Comparison of ENCODE assay signal across 15 cellular contexts in the genomic region with DNA sequence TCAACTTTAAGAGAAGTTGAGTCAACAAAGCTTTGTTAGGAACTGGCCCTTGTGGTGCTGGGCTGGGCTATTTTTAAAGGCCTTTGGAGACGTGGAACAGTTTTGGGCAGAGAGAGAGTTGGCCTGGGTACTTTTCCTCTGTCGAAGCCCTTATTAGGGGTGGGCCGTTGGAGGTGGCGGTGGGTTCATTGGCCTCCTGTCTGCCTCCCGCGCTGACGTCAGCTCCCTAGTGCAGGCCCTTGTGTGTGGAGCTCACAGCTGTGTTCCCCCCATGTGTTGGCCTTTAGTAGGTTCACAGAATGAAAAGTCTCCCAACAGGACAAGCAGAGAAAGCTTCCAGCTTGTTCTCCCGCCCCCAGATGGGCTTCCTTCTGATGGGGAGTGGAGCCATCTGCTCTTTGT. TPM values are rescaled to one million over a fixed set of nuclear protein-coding genes. Genes with fewer than 3 reads are reported as not detected.
A peak's percentile ranks its signal among the peaks of the same experiment; 100 is the strongest.
DNase-seq lines count a peak whose midpoint lies in the region; ATAC-seq and TF ChIP-seq lines count a peak whose summit lies in the region.
"Had no signal": no experiment of that assay in that cellular context is flagged by ENCODE, and none has a peak within 500 bp of the region (broad histone marks: within the 10 kb centered on the region; RNA-seq: fewer than 3 reads in every experiment).

No MANE protein-coding gene starts in this region.

- H3K27me3 ChIP-seq in thoracic aorta (replicated peaks; ENCODE audit: insufficient read depth) = no peaks in the 10 kb centered on the region
- H3K27me3 ChIP-seq: foreskin keratinocyte had no signal

- DNase-seq in activated CD4-positive, alpha-beta T cell treated with anti-CD3 and anti-CD28 coated beads, Interleukin-2, amount 10 ng/mL, durations not matched to agents 24 days and 14 days = no peak
- no peak for DNase-seq in activated CD4-positive, alpha-beta T cell treated with anti-CD3 and anti-CD28 coated beads for 4 hours
- DNase-seq in mucosa of gallbladder (ENCODE audit: low spot score) = peak; percentile 39
- peak; percentile 75 for DNase-seq in thoracic aorta (ENCODE audit: low spot score)
- DNase-seq in NCI-H1436 treated with DMSO at 0.1 percent for 48 hours (lab: John Stamatoyannopoulos, UW) = no peak
- DNase-seq: activated T-cell treated with anti-CD3 and anti-CD28 coated beads, Interleukin-2, amount 50 U/mL, for 48 hours; effector CD4-positive, alpha-beta T cell; foreskin keratinocyte; NCI-H1694 treated with DMSO at 0.1 percent for 48 hours; NCI-H526; stimulated activated CD4-positive, alpha-beta T cell treated with anti-CD3 and anti-CD28 coated beads, Interleukin-4, amount 100 ng/mL, for 24 hours; stimulated activated naive B cell treated with anti-CD40 and anti-IgM and Interleukin-4, amounts not matched to agents 10 μg/mL and 1 μg/mL and 100 μg/mL, for 72 hours had no signal

- peak overlapping the region; percentile 90 for H3K4me3 ChIP-seq in thoracic aorta

- no peaks in the 10 kb centered on the region for H3K9me3 ChIP-seq in thoracic aorta

- intact Hi-C loops in activated CD4-positive, alpha-beta T cell treated with anti-CD3 and anti-CD28 coated beads, Interleukin-2, amount 10 ng/mL, durations not matched to agents 24 days and 14 days (cut with micrococcal nuclease) = no loop called here

- H3K4me1 ChIP-seq in thoracic aorta (ENCODE audit: control insufficient read depth in 1 of 2, low read depth in 2 of 2) = peaks cover 21 to 69% of the 10 kb centered on the region in 2 donors
- H3K4me1 ChIP-seq: foreskin keratinocyte had no signal

- no peaks in the 10 kb centered on the region for H3K9me3 Mint-ChIP-seq in activated CD4-positive, alpha-beta T cell treated with anti-CD3 and anti-CD28 coated beads, Interleukin-2, amount 10 ng/mL, durations not matched to agents 24 days and 14 days
- H3K9me3 Mint-ChIP-seq: stimulated activated naive B cell treated with anti-CD40 and anti-IgM and Interleukin-4, amounts not matched to agents 10 μg/mL and 1 μg/mL and 100 μg/mL, for 72 hours had no signal

- H3K4me3 Mint-ChIP-seq in activated CD4-positive, alpha-beta T cell treated with anti-CD3 and anti-CD28 coated beads, Interleukin-2, amount 10 ng/mL, durations not matched to agents 24 days and 14 days = peak overlapping the region; percentile 57

- ATAC-seq in thoracic aorta (ENCODE audit: insufficient number of reproducible peaks, low FRiP score, low read depth) = peak; percentile 76
- no peak for ATAC-seq in HG02610 (IDR thresholded peaks at IDR 0.05; ENCODE audit: unreplicated experiment)
- no peak for ATAC-seq in HG02678 (IDR thresholded peaks at IDR 0.05; ENCODE audit: unreplicated experiment)
- ATAC-seq: foreskin keratinocyte; stimulated activated naive B cell treated with anti-CD40 and anti-IgM and Interleukin-4, amounts not matched to agents 10 μg/mL and 1 μg/mL and 100 μg/mL, for 72 hours had no signal

- H3K27ac ChIP-seq in angular gyrus (ENCODE audit: low read depth, low read length) = peak overlapping the region; percentile 61
- H3K27ac ChIP-seq in thoracic aorta = peak overlapping the region; percentile 95 to 96
- H3K27ac ChIP-seq: foreskin keratinocyte had no signal

- no peak overlapping the region for H3K27ac Mint-ChIP-seq in activated CD4-positive, alpha-beta T cell treated with anti-CD3 and anti-CD28 coated beads, Interleukin-2, amount 10 ng/mL, durations not matched to agents 24 days and 14 days
- H3K27ac Mint-ChIP-seq: stimulated activated naive B cell treated with anti-CD40 and anti-IgM and Interleukin-4, amounts not matched to agents 10 μg/mL and 1 μg/mL and 100 μg/mL, for 72 hours had no signal

- peaks cover 34% of the 10 kb centered on the region for H3K27me3 Mint-ChIP-seq in activated CD4-positive, alpha-beta T cell treated with anti-CD3 and anti-CD28 coated beads, Interleukin-2, amount 10 ng/mL, durations not matched to agents 24 days and 14 days

- no peak for TF ChIP-seq CTCF in thoracic aorta (IDR thresholded peaks at IDR 0.05)

- no peaks in the 10 kb centered on the region for H3K36me3 ChIP-seq in thoracic aorta

- no peaks in the 10 kb centered on the region for H3K36me3 Mint-ChIP-seq in activated CD4-positive, alpha-beta T cell treated with anti-CD3 and anti-CD28 coated beads, Interleukin-2, amount 10 ng/mL, durations not matched to agents 24 days and 14 days (ENCODE audit: low read depth)

- no peaks in the 10 kb centered on the region for H3K4me1 Mint-ChIP-seq in activated CD4-positive, alpha-beta T cell treated with anti-CD3 and anti-CD28 coated beads, Interleukin-2, amount 10 ng/mL, durations not matched to agents 24 days and 14 days

RNA-seq across cellular contexts. Expression of gene NCS1, which starts 2.7 kb away (rescaled TPM):
- 5.3 and 5.4 TPM in 2 replicates for total RNA-seq in activated CD4-positive, alpha-beta T cell treated with anti-CD3 and anti-CD28 coated beads, Interleukin-2, amount 10 ng/mL, durations not matched to agents 24 days and 14 days
- 50.3 TPM for total RNA-seq in mucosa of gallbladder
- 10 to 100 TPM; 50.8 to 58.3 TPM for total RNA-seq in thoracic aorta

Comparison
In these comparisons a context has a peak if more than half of its experiments do, and no peak if none do; other contexts are left out.
1. DNase-seq: peak in mucosa of gallbladder (single experiment) and thoracic aorta (single experiment); none in activated CD4-positive, alpha-beta T cell treated with anti-CD3 and anti-CD28 coated beads, Interleukin-2, amount 10 ng/mL, durations not matched to agents 24 days and 14 days (single experiment), activated CD4-positive, alpha-beta T cell treated with anti-CD3 and anti-CD28 coated beads for 4 hours (0 of 2) and NCI-H1436 treated with DMSO at 0.1 percent for 48 hours (single experiment).